17 cellular contexts compared by ENCODE assay signal in the genomic region with DNA sequence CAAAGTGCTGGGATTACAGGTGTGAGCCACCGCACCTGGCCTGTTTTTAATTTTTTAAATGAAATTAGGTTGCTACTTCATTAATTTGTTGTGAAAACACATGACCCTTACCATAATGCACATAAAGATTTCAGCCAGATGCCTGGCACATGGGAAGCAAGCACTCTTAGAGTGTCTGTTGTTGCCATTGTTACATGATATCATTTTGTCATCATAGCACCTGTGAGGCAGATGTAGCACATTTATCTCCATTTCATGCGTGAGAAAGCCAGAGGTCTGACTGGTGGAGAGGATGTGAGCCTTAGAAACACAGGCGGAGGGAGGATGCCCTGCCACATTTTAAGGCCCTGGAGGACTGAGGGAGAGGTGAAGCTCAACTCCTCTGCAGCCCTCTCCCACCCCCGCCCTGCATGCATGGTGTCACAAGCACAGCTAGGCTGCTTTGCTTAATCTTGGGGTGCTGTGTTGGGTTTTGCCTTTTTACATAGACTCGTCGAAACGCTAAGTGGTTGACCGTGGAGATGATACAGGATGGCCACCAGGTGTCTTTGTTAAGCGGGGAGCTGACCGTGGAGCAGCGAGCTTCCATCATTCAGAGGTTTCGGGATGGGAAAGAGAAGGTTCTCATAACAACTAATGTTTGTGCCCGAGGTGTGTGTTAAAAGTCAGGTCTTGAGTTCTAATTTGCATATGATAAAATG. TPM values are rescaled to one million over a fixed set of nuclear protein-coding genes. Genes with fewer than 3 reads are reported as not detected.
"Had no signal": no experiment of that assay in that cellular context is flagged by ENCODE, and none has a peak within 500 bp of the region (broad histone marks: within the 10 kb centered on the region; RNA-seq: fewer than 3 reads in every experiment).

No MANE protein-coding gene starts in this region.

- H2AFZ ChIP-seq: parathyroid adenoma had no signal

- H3K4me3 ChIP-seq: cardiac muscle cell, heart right ventricle, left lung, skin epidermis, stomach, thoracic aorta had no signal

- H3K4me3 Mint-ChIP-seq: activated B cell treated with CpG ODN at 0.5 μM for 24 hours; activated CD4-positive, alpha-beta T cell treated with anti-CD3 and anti-CD28 coated beads, Interleukin-2, amount 10 ng/mL, durations not matched to agents 24 days and 14 days; activated naive CD4-positive, alpha-beta T cell treated with anti-CD3 and anti-CD28 coated beads for 36 hours; activated T-helper 17 cell treated with anti-CD3 and anti-CD28 coated beads, Interleukin-2, amount 50 U/mL, for 72 hours; memory B cell had no signal

- DNase-seq: activated B cell treated with CpG ODN at 0.5 μM for 24 hours; activated CD4-positive, alpha-beta T cell treated with anti-CD3 and anti-CD28 coated beads, Interleukin-2, amount 10 ng/mL, durations not matched to agents 24 days and 14 days; activated naive CD4-positive, alpha-beta T cell treated with anti-CD3 and anti-CD28 coated beads for 36 hours; activated T-cell treated with anti-CD3 and anti-CD28 coated beads for 4 hours; heart right ventricle; islet precursor cell; left lung; retina; stomach had no signal

- H3K36me3 Mint-ChIP-seq: memory B cell had no signal

- H3K36me3 ChIP-seq: cardiac muscle cell, heart right ventricle, left lung, stomach, thoracic aorta had no signal

- H3K27me3 ChIP-seq: cardiac muscle cell had no signal

- H3K9me3 Mint-ChIP-seq: activated B cell treated with CpG ODN at 0.5 μM for 24 hours; activated CD4-positive, alpha-beta T cell treated with anti-CD3 and anti-CD28 coated beads, Interleukin-2, amount 10 ng/mL, durations not matched to agents 24 days and 14 days; activated naive CD4-positive, alpha-beta T cell treated with anti-CD3 and anti-CD28 coated beads for 36 hours; activated T-helper 17 cell treated with anti-CD3 and anti-CD28 coated beads, Interleukin-2, amount 50 U/mL, for 72 hours; memory B cell had no signal

- H3K79me2 ChIP-seq: parathyroid adenoma had no signal

- ATAC-seq: activated T-helper 17 cell treated with anti-CD3 and anti-CD28 coated beads, Interleukin-2, amount 50 U/mL, for 72 hours; heart right ventricle; left lung had no signal

- H3K9ac ChIP-seq: parathyroid adenoma had no signal

- H3K27ac ChIP-seq: cardiac muscle cell, heart right ventricle, left lung, parathyroid adenoma, skin epidermis, stomach, thoracic aorta had no signal

- H3K4me1 ChIP-seq: heart right ventricle, left lung, parathyroid adenoma had no signal

- H3K27ac Mint-ChIP-seq: activated B cell treated with CpG ODN at 0.5 μM for 24 hours; activated CD4-positive, alpha-beta T cell treated with anti-CD3 and anti-CD28 coated beads, Interleukin-2, amount 10 ng/mL, durations not matched to agents 24 days and 14 days; activated naive CD4-positive, alpha-beta T cell treated with anti-CD3 and anti-CD28 coated beads for 36 hours; activated T-helper 17 cell treated with anti-CD3 and anti-CD28 coated beads, Interleukin-2, amount 50 U/mL, for 72 hours; memory B cell had no signal

- H3K9me3 ChIP-seq: heart right ventricle, left lung, stomach, thoracic aorta had no signal

- H3K4me1 Mint-ChIP-seq: activated B cell treated with CpG ODN at 0.5 μM for 24 hours; activated CD4-positive, alpha-beta T cell treated with anti-CD3 and anti-CD28 coated beads, Interleukin-2, amount 10 ng/mL, durations not matched to agents 24 days and 14 days; activated T-helper 17 cell treated with anti-CD3 and anti-CD28 coated beads, Interleukin-2, amount 50 U/mL, for 72 hours; memory B cell had no signal

RNA-seq across cellular contexts. Expression of a gene that starts 14.0 kb away (rescaled TPM):
- total RNA-seq: activated B cell treated with CpG ODN at 0.5 μM for 24 hours; activated CD4-positive, alpha-beta T cell treated with anti-CD3 and anti-CD28 coated beads, Interleukin-2, amount 10 ng/mL, durations not matched to agents 24 days and 14 days; activated naive CD4-positive, alpha-beta T cell treated with anti-CD3 and anti-CD28 coated beads for 36 hours; heart right ventricle; thoracic aorta had no signal

RNA-seq across cellular contexts. Expression of a gene that starts 27.6 kb away (rescaled TPM):
- total RNA-seq: activated B cell treated with CpG ODN at 0.5 μM for 24 hours; activated CD4-positive, alpha-beta T cell treated with anti-CD3 and anti-CD28 coated beads, Interleukin-2, amount 10 ng/mL, durations not matched to agents 24 days and 14 days; activated naive CD4-positive, alpha-beta T cell treated with anti-CD3 and anti-CD28 coated beads for 36 hours; activated T-helper 17 cell treated with anti-CD3 and anti-CD28 coated beads, Interleukin-2, amount 50 U/mL, for 72 hours; astrocyte; cardiac muscle cell; frontal cortex; stomach; thoracic aorta had no signal
